In genomic region chr2:55649211-55649610, GRCh38 we compare ENCODE assay signal across 27 cellular contexts.
"Had no signal": no experiment of that assay in that cellular context is flagged by ENCODE, and none has a peak within 500 bp of the region (broad histone marks: within the 10 kb centered on the region; RNA-seq: fewer than 3 reads in every experiment).

No MANE protein-coding gene starts in this region.

- H3K4me3 ChIP-seq: MG63, SK-N-MC had no signal

- H3K9me3 ChIP-seq: MG63 had no signal

- ATAC-seq: activated CD4-positive, alpha-beta T cell treated with anti-CD3 and anti-CD28 coated beads for 36 hours; activated naive CD4-positive, alpha-beta T cell treated with anti-CD3 and anti-CD28 coated beads, Interleukin-2, amount 50 U/mL, for 72 hours; activated naive CD8-positive, alpha-beta T cell treated with anti-CD3 and anti-CD28 coated beads, Interleukin-2, amount 50 U/mL, for 24 hours; Panc1; Right ventricle myocardium inferior; T-cell had no signal

- DNase-seq: activated CD4-positive, alpha-beta memory T cell treated with anti-CD3 and anti-CD28 coated beads, Interleukin-2, amount 10 ng/mL, durations not matched to agents 7 days and 5 days; activated CD4-positive, alpha-beta T cell treated with anti-CD3 and anti-CD28 coated beads for 36 hours; activated CD4-positive, alpha-beta T cell treated with anti-CD3 and anti-CD28 coated beads, Interleukin-2, amount 50 U/mL, for 1 hour; activated naive CD4-positive, alpha-beta T cell; activated naive CD8-positive, alpha-beta T cell treated with anti-CD3 and anti-CD28 coated beads, Interleukin-2, amount 50 U/mL, for 24 hours; activated T-cell treated with anti-CD3 and anti-CD28 coated beads for 4 hours; amygdala; MV-4-11; NCI-H1092 treated with DMSO at 0.1 percent for 48 hours; NCI-H1417 treated with DMSO at 0.1 percent for 48 hours; NCI-H1694; NCI-H2029 treated with DMSO at 0.1 percent for 48 hours; NCI-H345; NCI-H510A; NCI-H69; NK-92 treated with Interleukin-12 subunit alpha and Interleukin-12 subunit beta, amount 100 ng/mL, for 24 hours; OCI-M1; RPMI8226; T-cell; WERI-Rb-1 had no signal

- H3K4me3 Mint-ChIP-seq: activated CD4-positive, alpha-beta memory T cell treated with anti-CD3 and anti-CD28 coated beads, Interleukin-2, amount 10 ng/mL, durations not matched to agents 7 days and 5 days; activated CD4-positive, alpha-beta T cell treated with anti-CD3 and anti-CD28 coated beads for 36 hours; activated naive CD8-positive, alpha-beta T cell treated with anti-CD3 and anti-CD28 coated beads, Interleukin-2, amount 50 U/mL, for 24 hours; brain; T-cell had no signal

- H3K9me3 Mint-ChIP-seq: activated CD4-positive, alpha-beta memory T cell treated with anti-CD3 and anti-CD28 coated beads, Interleukin-2, amount 10 ng/mL, durations not matched to agents 7 days and 5 days; activated naive CD4-positive, alpha-beta T cell treated with anti-CD3 and anti-CD28 coated beads, Interleukin-2, amount 50 U/mL, for 72 hours; activated naive CD8-positive, alpha-beta T cell treated with anti-CD3 and anti-CD28 coated beads, Interleukin-2, amount 50 U/mL, for 24 hours; T-cell had no signal

- H3K4me1 Mint-ChIP-seq: activated CD4-positive, alpha-beta memory T cell treated with anti-CD3 and anti-CD28 coated beads, Interleukin-2, amount 10 ng/mL, durations not matched to agents 7 days and 5 days; activated CD4-positive, alpha-beta T cell treated with anti-CD3 and anti-CD28 coated beads for 36 hours; activated naive CD8-positive, alpha-beta T cell treated with anti-CD3 and anti-CD28 coated beads, Interleukin-2, amount 50 U/mL, for 24 hours; brain; T-cell had no signal

- FAIRE-seq: astrocyte had no signal

- H3K27me3 ChIP-seq: MG63 had no signal

- H3K27ac ChIP-seq: SK-N-MC, WERI-Rb-1 had no signal

- H3K27me3 Mint-ChIP-seq: activated CD4-positive, alpha-beta memory T cell treated with anti-CD3 and anti-CD28 coated beads, Interleukin-2, amount 10 ng/mL, durations not matched to agents 7 days and 5 days; activated CD4-positive, alpha-beta T cell treated with anti-CD3 and anti-CD28 coated beads for 36 hours; activated naive CD8-positive, alpha-beta T cell treated with anti-CD3 and anti-CD28 coated beads, Interleukin-2, amount 50 U/mL, for 24 hours; brain; T-cell had no signal

- H3K27ac Mint-ChIP-seq: activated CD4-positive, alpha-beta memory T cell treated with anti-CD3 and anti-CD28 coated beads, Interleukin-2, amount 10 ng/mL, durations not matched to agents 7 days and 5 days; activated CD4-positive, alpha-beta T cell treated with anti-CD3 and anti-CD28 coated beads for 36 hours; activated naive CD8-positive, alpha-beta T cell treated with anti-CD3 and anti-CD28 coated beads, Interleukin-2, amount 50 U/mL, for 24 hours; brain; T-cell had no signal
